10 cellular contexts compared by ENCODE assay signal in the genomic region with DNA sequence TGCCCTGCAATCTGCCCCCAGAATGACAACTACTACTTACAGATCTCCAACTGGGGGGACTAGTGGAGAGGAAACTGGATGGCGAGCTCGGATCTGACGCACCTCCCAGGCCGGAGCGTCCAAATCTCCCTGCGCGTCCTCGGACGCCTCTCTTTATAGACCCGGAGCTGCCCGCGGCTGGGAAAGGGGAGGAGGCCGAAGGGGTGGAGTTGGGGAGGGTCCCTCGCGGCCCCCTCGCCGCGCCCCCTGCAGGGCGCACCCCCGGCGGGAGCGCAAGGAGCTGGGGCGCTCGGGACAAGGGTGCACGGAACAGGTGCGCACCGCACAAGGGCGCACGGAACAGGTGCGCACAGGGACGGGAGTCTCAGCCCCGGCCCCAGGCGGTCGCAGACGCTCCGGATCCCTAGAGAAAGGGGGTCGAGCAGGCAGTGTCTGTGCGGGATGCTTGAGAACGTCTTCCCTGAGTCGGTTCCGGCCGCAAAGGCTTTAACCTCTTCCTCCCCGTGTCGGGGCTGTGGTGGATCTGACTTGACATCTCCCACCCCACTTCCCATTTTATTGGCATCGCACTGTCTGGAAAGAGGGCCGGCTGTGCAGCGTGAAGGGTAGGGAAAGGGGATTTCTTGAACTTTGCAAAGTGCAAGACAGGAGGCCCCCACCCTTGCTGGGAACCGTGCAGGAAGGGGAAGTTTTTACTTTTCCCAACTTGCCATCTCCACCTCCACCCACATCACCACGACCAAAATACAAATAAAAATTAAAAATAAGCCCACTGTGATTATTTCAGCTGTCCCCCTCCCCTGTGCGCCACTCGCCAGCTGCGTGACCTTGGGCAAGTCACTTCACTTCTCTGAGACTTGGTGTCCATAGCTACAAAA. TPM values are rescaled to one million over a fixed set of nuclear protein-coding genes. Genes with fewer than 3 reads are reported as not detected.
DNase-seq lines count a peak whose midpoint lies in the region; ATAC-seq, FAIRE-seq and TF ChIP-seq lines count a peak whose summit lies in the region.
"Had no signal": no experiment of that assay in that cellular context is flagged by ENCODE, and none has a peak within 500 bp of the region (broad histone marks: within the 10 kb centered on the region; RNA-seq: fewer than 3 reads in every experiment).

Gene MYH11 (minus strand): TSS at position 128 of the 878 bp plus-strand sequence. CDS start 18,776 bp downstream, outside the sequence.

- TF ChIP-seq CTCF in K562 (IDR thresholded peaks at IDR 0.05 in 2 of 3, conservative IDR thresholded peaks at IDR 0.05 in 1 of 3; ENCODE audit: insufficient read depth in 2 of 3, low read depth in 1 of 3, low read length in 3 of 3) (no peak), liver (IDR thresholded peaks at IDR 0.05; ENCODE audit: low read depth, low read length, missing input control) (no peak), thoracic aorta (IDR thresholded peaks at IDR 0.05) (peak; percentile 23), D721Med (IDR thresholded peaks at IDR 0.05; ENCODE audit: insufficient read depth, missing control alignments) (no peak)

- H3K9me3 ChIP-seq in K562 (replicated peaks; ENCODE audit: control insufficient read depth, insufficient read depth, low read depth, low read length): no peaks in the 10 kb centered on the region
- H3K9me3 ChIP-seq in liver (ENCODE audit: control insufficient read depth in 4 of 4, low read length in 3 of 4): no peaks in the 10 kb centered on the region
- H3K9me3 ChIP-seq in thoracic aorta: no peaks in the 10 kb centered on the region

- H3K9me1 ChIP-seq in K562 (ENCODE audit: control insufficient read depth, insufficient read depth, low read length): no peaks in the 10 kb centered on the region

- WGBS in K562 (ENCODE audit: insufficient coverage, low coverage, missing lambda C conversion rate): 13% methylated on average over 36 of the region's 52 CpGs
- WGBS in liver: 3% methylated on average over 52 of the region's 52 CpGs

- no peak within 1 kb of the TSS for H3K4me3 ChIP-seq in K562
- H3K4me3 ChIP-seq in liver (ENCODE audit: low read depth in 1 of 3, low read length in 3 of 3): peak within 1 kb of the TSS in 2 of 3 donors; percentile 5 to 38
- peak within 1 kb of the TSS; percentile 89 for H3K4me3 ChIP-seq in thoracic aorta

- no peaks in the 10 kb centered on the region for H4K20me1 ChIP-seq in K562 (replicated peaks; ENCODE audit: control insufficient read depth, insufficient read depth, low read length)

- H3K27me3 ChIP-seq in K562 (ENCODE audit: control insufficient read depth in 2 of 2, insufficient read depth in 2 of 2, low read length in 2 of 2) (peaks cover 27 to 46% of the 10 kb centered on the region in 2 experiments), liver (ENCODE audit: control insufficient read depth in 4 of 4, insufficient read depth in 4 of 4, low read length in 3 of 4) (peaks cover 0 to 12% (median 4%) of the 10 kb centered on the region in 4 donors), thoracic aorta (replicated peaks; ENCODE audit: insufficient read depth) (no peaks in the 10 kb centered on the region)

- POLR2A ChIA-PET in K562 (lab: Yijun Ruan, JAX): no interaction called here

- no peak for TF ChIP-seq EP300 in K562 (IDR thresholded peaks at IDR 0.05; ENCODE audit: low read length)

- peak; percentile 48 for DNase-seq in DMS 273 (lab: John Stamatoyannopoulos, UW; ENCODE audit: unreplicated experiment)
- DNase-seq in DMS 273 treated with DMSO at 0.1 percent for 48 hours (lab: John Stamatoyannopoulos, UW): no peak
- peak in 2 of 4 experiments; percentile 46 to 47 for DNase-seq in K562 (ENCODE audit: extremely low read depth in 1 of 4, low spot score in 3 of 4)
- DNase-seq in thoracic aorta (ENCODE audit: low spot score): no peak
- DNase-seq in NCI-H2029 (lab: John Stamatoyannopoulos, UW): no peak
- no peak for DNase-seq in D721Med (ENCODE audit: insufficient read length, low spot score)

- H3K4me1 ChIP-seq in K562 (replicated peaks in 1 of 2; ENCODE audit: control insufficient read depth in 2 of 2, insufficient read depth in 2 of 2, low read length in 2 of 2): peaks cover 0 to 13% of the 10 kb centered on the region in 2 experiments; a peak in 2 of 5 replicates
- peaks cover 0 to 6% (median 2%) of the 10 kb centered on the region in 4 donors for H3K4me1 ChIP-seq in liver (ENCODE audit: control insufficient read depth in 4 of 4, insufficient read depth in 4 of 4, low read length in 3 of 4)
- H3K4me1 ChIP-seq in thoracic aorta (ENCODE audit: control insufficient read depth in 1 of 2, low read depth in 2 of 2): peaks cover 0 to 17% of the 10 kb centered on the region in 2 donors

- no peak within 1 kb of the TSS for H2AFZ ChIP-seq in K562 (ENCODE audit: low read depth, low read length)

- TF ChIP-seq POLR2A in K562 (conservative IDR thresholded peaks at IDR 0.05): no peak

- no TSS peak for BruUV-seq in K562 (replicated peaks; lab: Mats Ljungman, UMichigan)

- no peak within 1 kb of the TSS for H3K9ac ChIP-seq in K562 (ENCODE audit: insufficient read depth in 1 of 2, low read depth in 2 of 2, low read length in 2 of 2)
- no peak within 1 kb of the TSS for H3K9ac ChIP-seq in liver (ENCODE audit: low read depth in 1 of 2, low read length in 2 of 2)

- H3K27ac ChIP-seq in K562 (ENCODE audit: extremely low read depth, low read depth, low read length) (no peak within 1 kb of the TSS), liver (ENCODE audit: low read depth in 1 of 2, low read length in 2 of 2) (no peak within 1 kb of the TSS), thoracic aorta (peak within 1 kb of the TSS; percentile 77 to 94)
- H3K27ac ChIP-seq: 22Rv1, RWPE1 had no signal

- ATAC-seq in K562 (no peak), thoracic aorta (ENCODE audit: insufficient number of reproducible peaks, low FRiP score, low read depth) (peak; percentile 13), GM18517 (IDR thresholded peaks at IDR 0.05; ENCODE audit: unreplicated experiment) (no peak)

- CTCF ChIA-PET in K562 (lab: Yijun Ruan, JAX; ENCODE audit: low intra/inter-chr PET ratio): no interaction called here

- H3K79me2 ChIP-seq in K562 (ENCODE audit: control insufficient read depth, insufficient read depth, low read length): no peaks in the 10 kb centered on the region

- TF ChIP-seq RAD21 in K562 (CRISPR knock-in tag; conservative IDR thresholded peaks at IDR 0.05 in 1 of 2, IDR thresholded peaks at IDR 0.05 in 1 of 2): no peak
- TF ChIP-seq RAD21 in liver (IDR thresholded peaks at IDR 0.05): no peak

- in situ Hi-C loops in K562 (cut with MboI): no loop called here

- H3K36me3 ChIP-seq in K562 (ENCODE audit: control insufficient read depth, insufficient read depth, low read length): no peaks in the 10 kb centered on the region
- no peaks in the 10 kb centered on the region for H3K36me3 ChIP-seq in liver (ENCODE audit: control insufficient read depth in 4 of 4, insufficient read depth in 3 of 4, low read depth in 1 of 4, low read length in 3 of 4)
- peaks cover 6% of the 10 kb centered on the region for H3K36me3 ChIP-seq in thoracic aorta

- no peak within 1 kb of the TSS for H3K4me2 ChIP-seq in K562 (ENCODE audit: insufficient read depth, low read length)

- intact Hi-C loops in K562 (cut with micrococcal nuclease): no loop called here

- FAIRE-seq in K562 (lab: Jason Lieb, UNC): no peak
- FAIRE-seq in D721Med (lab: Jason Lieb, UNC): no peak

TF ChIP-seq in K562, 482 proteins besides CTCF, POLR2A, EP300 and RAD21:
- TF ChIP-seq SPI1 (IDR thresholded peaks at IDR 0.05; ENCODE audit: borderline replicate concordance, low read depth, low read length) (0 out of 2 replicates have a peak, but pooled peaks have one; percentile 28), ZBTB7A (IDR thresholded peaks at IDR 0.05; ENCODE audit: borderline replicate concordance, control insufficient read depth, low read depth, low read length) (peak; percentile 37; the same call in 1 of the 2 replicates), ZNF184 (CRISPR knock-in tag; IDR thresholded peaks at IDR 0.05) (no peak), HDAC6 (IDR thresholded peaks at IDR 0.05; ENCODE audit: low read depth, low read length) (0 out of 2 replicates have a peak, but pooled peaks have one; percentile 50)

TF ChIP-seq in liver, 16 proteins besides CTCF, POLR2A, EP300 and RAD21:
- TF ChIP-seq FOXA1 (IDR thresholded peaks at IDR 0.05): no peak
- TF ChIP-seq, protein P1, sequence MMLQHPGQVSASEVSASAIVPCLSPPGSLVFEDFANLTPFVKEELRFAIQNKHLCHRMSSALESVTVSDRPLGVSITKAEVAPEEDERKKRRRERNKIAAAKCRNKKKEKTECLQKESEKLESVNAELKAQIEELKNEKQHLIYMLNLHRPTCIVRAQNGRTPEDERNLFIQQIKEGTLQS (IDR thresholded peaks at IDR 0.05): no peak
- no peak for TF ChIP-seq SP1 (IDR thresholded peaks at IDR 0.05)
- no peak for TF ChIP-seq YY1 (IDR thresholded peaks at IDR 0.05)

RNA-seq across cellular contexts. Expression of gene MYH11, which starts in this region (rescaled TPM):
- total RNA-seq in K562 (2011; cell fraction: chromatin; rRNA removed; ENCODE audit: low replicate concordance): not detected in 2 replicates
- not detected in 2 replicates for total RNA-seq in K562 (2011; cell fraction: nucleolus; rRNA removed)
- 0.15 TPM in 1 of 2 replicates, not detected in the other for total RNA-seq in K562 (2011; cell fraction: nucleoplasm; rRNA removed)
- total RNA-seq in K562 (2014; rRNA removed): 0.05 TPM in 1 of 2 replicates, not detected in the other
- not detected in 2 replicates for total RNA-seq in K562 (2014; rRNA removed; fragmentation: Illumina TruSeq; extraction: Trizol)
- total RNA-seq in K562 (2015; rRNA removed; fragmentation: Illumina TruSeq; extraction: Trizol): not detected in 2 replicates
- total RNA-seq in K562 (2021): 0.47 and 0.78 TPM in 2 replicates
- polyA plus RNA-seq in K562 (2011; rRNA removed): not detected in 2 replicates
- not detected in 2 replicates for polyA plus RNA-seq in K562 (2011; cell fraction: cytosol; rRNA removed)
- not detected in 2 replicates for polyA plus RNA-seq in K562 (2011; cell fraction: nucleus; rRNA removed)
- 0.21 and 0.22 TPM in 2 replicates for polyA plus RNA-seq in K562 (2012)
- polyA plus RNA-seq in K562 (2014; fragmentation: Illumina TruSeq; extraction: Trizol): 0.03 TPM in 1 of 2 replicates, not detected in the other
- under 1 TPM; 0.07 to 0.10 TPM for polyA plus RNA-seq in K562 (2014; fragmentation: Nextera tagmentation; extraction: Ambion mirVana)
- polyA plus RNA-seq in K562 (2014; rRNA removed): 0.04 TPM in 1 of 2 replicates, not detected in the other
- not detected in 2 replicates for polyA minus RNA-seq in K562 (2011; rRNA and poly(A)+ RNA removed)
- not detected in 2 replicates for polyA minus RNA-seq in K562 (2011; cell fraction: cytosol; rRNA and poly(A)+ RNA removed)
- 0.11 TPM in 1 of 2 replicates, not detected in the other for polyA minus RNA-seq in K562 (2011; cell fraction: nucleus; rRNA and poly(A)+ RNA removed)
- total RNA-seq in liver: 10 to 100 TPM in 1 of 2 donors, under 1 TPM in 1; 0.51 to 33.7 TPM
- 1 to 10 TPM; 1.1 to 6.9 TPM for polyA plus RNA-seq in liver
- total RNA-seq in thoracic aorta: 1,000 to 10,000 TPM; 2,411 to 2,456 TPM

Comparison
In these comparisons a context has a peak if more than half of its experiments do, and no peak if none do; other contexts are left out.
1. RNA of gene MYH11 (total RNA-seq): 2,411 to 2,456 TPM in thoracic aorta; 0.51 to 33.7 TPM in liver and 0.05 to 0.78 TPM in K562; every median in the first group is over 10 times any median in the second.
2. H3K27ac ChIP-seq: peak in thoracic aorta (2 of 2); none in K562 (single experiment) and liver (0 of 2).